1 cellular context compared by ENCODE assay signal in the genomic region with DNA sequence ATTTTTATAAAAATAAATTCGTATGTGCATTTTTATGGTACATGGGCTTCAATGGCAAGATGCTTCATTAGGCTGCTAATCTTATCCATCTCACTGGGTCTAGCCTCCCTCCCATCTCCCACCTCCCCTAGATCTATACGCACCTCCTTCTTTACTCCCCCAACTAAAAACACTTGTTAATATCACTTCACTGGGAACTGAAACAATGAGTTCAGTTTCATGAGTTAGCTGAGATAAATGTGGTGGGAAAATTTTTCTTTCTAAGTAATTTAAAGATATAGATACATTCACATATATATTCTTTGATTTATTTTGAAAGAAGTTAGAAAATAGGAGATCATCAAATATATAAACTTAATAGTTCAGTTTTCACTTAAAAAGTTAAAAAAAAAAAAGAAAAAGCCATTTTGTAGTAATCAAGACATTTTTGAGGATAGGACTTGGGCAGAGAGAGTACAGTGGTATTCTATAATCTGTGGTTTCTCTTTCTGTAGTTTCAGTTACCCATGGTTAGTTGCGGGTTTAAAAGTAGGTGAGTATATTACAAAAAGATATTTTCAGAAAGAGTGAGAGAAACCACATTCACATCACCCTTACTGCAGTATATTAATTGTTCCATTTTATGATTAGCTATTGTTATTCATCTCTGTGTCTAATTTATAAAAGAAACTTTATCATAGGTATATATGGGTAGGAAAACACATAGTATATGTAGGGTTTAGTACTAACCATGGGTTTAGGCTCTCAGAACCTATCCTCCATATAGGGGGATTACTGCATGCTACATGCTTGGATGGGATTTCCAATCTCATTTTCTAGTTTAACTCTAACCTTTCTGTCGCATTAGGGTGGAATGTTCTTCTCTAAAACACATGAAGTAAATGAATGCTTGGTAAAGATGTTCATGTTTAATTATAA.
TF ChIP-seq lines count a peak whose summit lies in the region.

No MANE protein-coding gene starts in this region.

TF ChIP-seq in GM12878, 131 proteins besides CTCF, POLR2A, EP300 and RAD21 (continued from another document and continues in another):
- TF ChIP-seq, protein P1, sequence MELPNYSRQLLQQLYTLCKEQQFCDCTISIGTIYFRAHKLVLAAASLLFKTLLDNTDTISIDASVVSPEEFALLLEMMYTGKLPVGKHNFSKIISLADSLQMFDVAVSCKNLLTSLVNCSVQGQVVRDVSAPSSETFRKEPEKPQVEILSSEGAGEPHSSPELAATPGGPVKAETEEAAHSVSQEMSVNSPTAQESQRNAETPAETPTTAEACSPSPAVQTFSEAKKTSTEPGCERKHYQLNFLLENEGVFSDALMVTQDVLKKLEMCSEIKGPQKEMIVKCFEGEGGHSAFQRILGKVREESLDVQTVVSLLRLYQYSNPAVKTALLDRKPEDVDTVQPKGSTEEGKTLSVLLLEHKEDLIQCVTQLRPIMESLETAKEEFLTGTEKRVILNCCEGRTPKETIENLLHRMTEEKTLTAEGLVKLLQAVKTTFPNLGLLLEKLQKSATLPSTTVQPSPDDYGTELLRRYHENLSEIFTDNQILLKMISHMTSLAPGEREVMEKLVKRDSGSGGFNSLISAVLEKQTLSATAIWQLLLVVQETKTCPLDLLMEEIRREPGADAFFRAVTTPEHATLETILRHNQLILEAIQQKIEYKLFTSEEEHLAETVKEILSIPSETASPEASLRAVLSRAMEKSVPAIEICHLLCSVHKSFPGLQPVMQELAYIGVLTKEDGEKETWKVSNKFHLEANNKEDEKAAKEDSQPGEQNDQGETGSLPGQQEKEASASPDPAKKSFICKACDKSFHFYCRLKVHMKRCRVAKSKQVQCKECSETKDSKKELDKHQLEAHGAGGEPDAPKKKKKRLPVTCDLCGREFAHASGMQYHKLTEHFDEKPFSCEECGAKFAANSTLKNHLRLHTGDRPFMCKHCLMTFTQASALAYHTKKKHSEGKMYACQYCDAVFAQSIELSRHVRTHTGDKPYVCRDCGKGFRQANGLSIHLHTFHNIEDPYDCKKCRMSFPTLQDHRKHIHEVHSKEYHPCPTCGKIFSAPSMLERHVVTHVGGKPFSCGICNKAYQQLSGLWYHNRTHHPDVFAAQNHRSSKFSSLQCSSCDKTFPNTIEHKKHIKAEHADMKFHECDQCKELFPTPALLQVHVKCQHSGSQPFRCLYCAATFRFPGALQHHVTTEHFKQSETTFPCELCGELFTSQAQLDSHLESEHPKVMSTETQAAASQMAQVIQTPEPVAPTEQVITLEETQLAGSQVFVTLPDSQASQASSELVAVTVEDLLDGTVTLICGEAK (IDR thresholded peaks at IDR 0.05; ENCODE audit: borderline replicate concordance): no peak
- TF ChIP-seq KLF5 (IDR thresholded peaks at IDR 0.05; ENCODE audit: partially characterized antibody): no peak
- TF ChIP-seq BCL11A (IDR thresholded peaks at IDR 0.05; ENCODE audit: low read depth, low read length): peak; percentile 66
- TF ChIP-seq, protein P2, sequence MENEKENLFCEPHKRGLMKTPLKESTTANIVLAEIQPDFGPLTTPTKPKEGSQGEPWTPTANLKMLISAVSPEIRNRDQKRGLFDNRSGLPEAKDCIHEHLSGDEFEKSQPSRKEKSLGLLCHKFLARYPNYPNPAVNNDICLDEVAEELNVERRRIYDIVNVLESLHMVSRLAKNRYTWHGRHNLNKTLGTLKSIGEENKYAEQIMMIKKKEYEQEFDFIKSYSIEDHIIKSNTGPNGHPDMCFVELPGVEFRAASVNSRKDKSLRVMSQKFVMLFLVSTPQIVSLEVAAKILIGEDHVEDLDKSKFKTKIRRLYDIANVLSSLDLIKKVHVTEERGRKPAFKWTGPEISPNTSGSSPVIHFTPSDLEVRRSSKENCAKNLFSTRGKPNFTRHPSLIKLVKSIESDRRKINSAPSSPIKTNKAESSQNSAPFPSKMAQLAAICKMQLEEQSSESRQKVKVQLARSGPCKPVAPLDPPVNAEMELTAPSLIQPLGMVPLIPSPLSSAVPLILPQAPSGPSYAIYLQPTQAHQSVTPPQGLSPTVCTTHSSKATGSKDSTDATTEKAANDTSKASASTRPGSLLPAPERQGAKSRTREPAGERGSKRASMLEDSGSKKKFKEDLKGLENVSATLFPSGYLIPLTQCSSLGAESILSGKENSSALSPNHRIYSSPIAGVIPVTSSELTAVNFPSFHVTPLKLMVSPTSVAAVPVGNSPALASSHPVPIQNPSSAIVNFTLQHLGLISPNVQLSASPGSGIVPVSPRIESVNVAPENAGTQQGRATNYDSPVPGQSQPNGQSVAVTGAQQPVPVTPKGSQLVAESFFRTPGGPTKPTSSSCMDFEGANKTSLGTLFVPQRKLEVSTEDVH (IDR thresholded peaks at IDR 0.05; ENCODE audit: low read depth, partially characterized antibody): no peak
- TF ChIP-seq RBBP5 (conservative IDR thresholded peaks at IDR 0.05): 0 out of 2 replicates have a peak, but pooled peaks have one; percentile 20
- peak; percentile 98 for TF ChIP-seq NFIC (IDR thresholded peaks at IDR 0.05; ENCODE audit: low read depth, low read length)
- TF ChIP-seq TAF1 (IDR thresholded peaks at IDR 0.05; ENCODE audit: borderline replicate concordance, low read depth, low read length): no peak
- TF ChIP-seq SP1 (IDR thresholded peaks at IDR 0.05; ENCODE audit: low read depth, low read length): no peak
- no peak for TF ChIP-seq POU2F2 (IDR thresholded peaks at IDR 0.05; ENCODE audit: borderline replicate concordance, low read depth, low read length)
- TF ChIP-seq CHD1 (IDR thresholded peaks at IDR 0.05; ENCODE audit: low read depth, low read length): no peak
- TF ChIP-seq, protein P3, sequence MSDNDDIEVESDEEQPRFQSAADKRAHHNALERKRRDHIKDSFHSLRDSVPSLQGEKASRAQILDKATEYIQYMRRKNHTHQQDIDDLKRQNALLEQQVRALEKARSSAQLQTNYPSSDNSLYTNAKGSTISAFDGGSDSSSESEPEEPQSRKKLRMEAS (IDR thresholded peaks at IDR 0.05; ENCODE audit: low read depth, low read length): no peak
- TF ChIP-seq ZNF24 (IDR thresholded peaks at IDR 0.05): peak; percentile 22; the same call in 1 of the 2 replicates
- TF ChIP-seq, protein P4, sequence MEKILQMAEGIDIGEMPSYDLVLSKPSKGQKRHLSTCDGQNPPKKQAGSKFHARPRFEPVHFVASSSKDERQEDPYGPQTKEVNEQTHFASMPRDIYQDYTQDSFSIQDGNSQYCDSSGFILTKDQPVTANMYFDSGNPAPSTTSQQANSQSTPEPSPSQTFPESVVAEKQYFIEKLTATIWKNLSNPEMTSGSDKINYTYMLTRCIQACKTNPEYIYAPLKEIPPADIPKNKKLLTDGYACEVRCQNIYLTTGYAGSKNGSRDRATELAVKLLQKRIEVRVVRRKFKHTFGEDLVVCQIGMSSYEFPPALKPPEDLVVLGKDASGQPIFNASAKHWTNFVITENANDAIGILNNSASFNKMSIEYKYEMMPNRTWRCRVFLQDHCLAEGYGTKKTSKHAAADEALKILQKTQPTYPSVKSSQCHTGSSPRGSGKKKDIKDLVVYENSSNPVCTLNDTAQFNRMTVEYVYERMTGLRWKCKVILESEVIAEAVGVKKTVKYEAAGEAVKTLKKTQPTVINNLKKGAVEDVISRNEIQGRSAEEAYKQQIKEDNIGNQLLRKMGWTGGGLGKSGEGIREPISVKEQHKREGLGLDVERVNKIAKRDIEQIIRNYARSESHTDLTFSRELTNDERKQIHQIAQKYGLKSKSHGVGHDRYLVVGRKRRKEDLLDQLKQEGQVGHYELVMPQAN (conservative IDR thresholded peaks at IDR 0.05): no peak
- TF ChIP-seq IKZF1 (conservative IDR thresholded peaks at IDR 0.05): no peak; the same call in 1 of the 2 replicates
- TF ChIP-seq, protein P5, sequence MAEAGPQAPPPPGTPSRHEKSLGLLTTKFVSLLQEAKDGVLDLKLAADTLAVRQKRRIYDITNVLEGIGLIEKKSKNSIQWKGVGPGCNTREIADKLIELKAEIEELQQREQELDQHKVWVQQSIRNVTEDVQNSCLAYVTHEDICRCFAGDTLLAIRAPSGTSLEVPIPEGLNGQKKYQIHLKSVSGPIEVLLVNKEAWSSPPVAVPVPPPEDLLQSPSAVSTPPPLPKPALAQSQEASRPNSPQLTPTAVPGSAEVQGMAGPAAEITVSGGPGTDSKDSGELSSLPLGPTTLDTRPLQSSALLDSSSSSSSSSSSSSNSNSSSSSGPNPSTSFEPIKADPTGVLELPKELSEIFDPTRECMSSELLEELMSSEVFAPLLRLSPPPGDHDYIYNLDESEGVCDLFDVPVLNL (IDR thresholded peaks at IDR 0.05; ENCODE audit: low read depth, low read length): no peak
- TF ChIP-seq JUNB (IDR thresholded peaks at IDR 0.05): peak; percentile 40
- TF ChIP-seq PML (IDR thresholded peaks at IDR 0.05; ENCODE audit: low read length): 0 out of 2 replicates have a peak, but pooled peaks have one; percentile 43
- TF ChIP-seq CBX5 (IDR thresholded peaks at IDR 0.05; ENCODE audit: low read depth): peak; percentile 60
- peak; percentile 96 for TF ChIP-seq CBFB (IDR thresholded peaks at IDR 0.05; ENCODE audit: low read depth)
- peak; percentile 32; the same call in 1 of the 2 replicates for TF ChIP-seq ZNF384 (IDR thresholded peaks at IDR 0.05; ENCODE audit: borderline replicate concordance, low read depth, low read length)
- peak; percentile 14; the same call in 1 of the 2 replicates for TF ChIP-seq CREB1 (IDR thresholded peaks at IDR 0.05; ENCODE audit: low read depth)
- TF ChIP-seq GATAD2B (conservative IDR thresholded peaks at IDR 0.05; ENCODE audit: low read depth): no peak; the same call in 1 of the 2 replicates
- TF ChIP-seq, protein P6, sequence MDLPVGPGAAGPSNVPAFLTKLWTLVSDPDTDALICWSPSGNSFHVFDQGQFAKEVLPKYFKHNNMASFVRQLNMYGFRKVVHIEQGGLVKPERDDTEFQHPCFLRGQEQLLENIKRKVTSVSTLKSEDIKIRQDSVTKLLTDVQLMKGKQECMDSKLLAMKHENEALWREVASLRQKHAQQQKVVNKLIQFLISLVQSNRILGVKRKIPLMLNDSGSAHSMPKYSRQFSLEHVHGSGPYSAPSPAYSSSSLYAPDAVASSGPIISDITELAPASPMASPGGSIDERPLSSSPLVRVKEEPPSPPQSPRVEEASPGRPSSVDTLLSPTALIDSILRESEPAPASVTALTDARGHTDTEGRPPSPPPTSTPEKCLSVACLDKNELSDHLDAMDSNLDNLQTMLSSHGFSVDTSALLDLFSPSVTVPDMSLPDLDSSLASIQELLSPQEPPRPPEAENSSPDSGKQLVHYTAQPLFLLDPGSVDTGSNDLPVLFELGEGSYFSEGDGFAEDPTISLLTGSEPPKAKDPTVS (IDR thresholded peaks at IDR 0.05; ENCODE audit: low read depth, low read length): no peak
- 0 out of 2 replicates have a peak, but pooled peaks have one; percentile 28 for TF ChIP-seq PAX5 (IDR thresholded peaks at IDR 0.05; ENCODE audit: borderline replicate concordance, low read depth, low read length)
- no peak for TF ChIP-seq NFYA (IDR thresholded peaks at IDR 0.05; ENCODE audit: borderline replicate concordance, low read depth, low read length)
- TF ChIP-seq, protein P7, sequence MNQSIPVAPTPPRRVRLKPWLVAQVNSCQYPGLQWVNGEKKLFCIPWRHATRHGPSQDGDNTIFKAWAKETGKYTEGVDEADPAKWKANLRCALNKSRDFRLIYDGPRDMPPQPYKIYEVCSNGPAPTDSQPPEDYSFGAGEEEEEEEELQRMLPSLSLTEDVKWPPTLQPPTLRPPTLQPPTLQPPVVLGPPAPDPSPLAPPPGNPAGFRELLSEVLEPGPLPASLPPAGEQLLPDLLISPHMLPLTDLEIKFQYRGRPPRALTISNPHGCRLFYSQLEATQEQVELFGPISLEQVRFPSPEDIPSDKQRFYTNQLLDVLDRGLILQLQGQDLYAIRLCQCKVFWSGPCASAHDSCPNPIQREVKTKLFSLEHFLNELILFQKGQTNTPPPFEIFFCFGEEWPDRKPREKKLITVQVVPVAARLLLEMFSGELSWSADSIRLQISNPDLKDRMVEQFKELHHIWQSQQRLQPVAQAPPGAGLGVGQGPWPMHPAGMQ (IDR thresholded peaks at IDR 0.05; ENCODE audit: borderline replicate concordance): no peak
- no peak for TF ChIP-seq YY1 (IDR thresholded peaks at IDR 0.05; ENCODE audit: low read depth, low read length)
- TF ChIP-seq ZBED1 (IDR thresholded peaks at IDR 0.05; ENCODE audit: borderline replicate concordance): peak; percentile 83; the same call in 1 of the 2 replicates
- no peak for TF ChIP-seq TARDBP (IDR thresholded peaks at IDR 0.05; ENCODE audit: borderline replicate concordance)
- TF ChIP-seq EZH2 (IDR thresholded peaks at IDR 0.05; ENCODE audit: borderline replicate concordance, control insufficient read depth, low read depth, low read length): no peak
- TF ChIP-seq ZNF622 (IDR thresholded peaks at IDR 0.05): no peak
- peak; percentile 95 for TF ChIP-seq FOXM1 (IDR thresholded peaks at IDR 0.05; ENCODE audit: low read depth, low read length)
- TF ChIP-seq, protein P8, sequence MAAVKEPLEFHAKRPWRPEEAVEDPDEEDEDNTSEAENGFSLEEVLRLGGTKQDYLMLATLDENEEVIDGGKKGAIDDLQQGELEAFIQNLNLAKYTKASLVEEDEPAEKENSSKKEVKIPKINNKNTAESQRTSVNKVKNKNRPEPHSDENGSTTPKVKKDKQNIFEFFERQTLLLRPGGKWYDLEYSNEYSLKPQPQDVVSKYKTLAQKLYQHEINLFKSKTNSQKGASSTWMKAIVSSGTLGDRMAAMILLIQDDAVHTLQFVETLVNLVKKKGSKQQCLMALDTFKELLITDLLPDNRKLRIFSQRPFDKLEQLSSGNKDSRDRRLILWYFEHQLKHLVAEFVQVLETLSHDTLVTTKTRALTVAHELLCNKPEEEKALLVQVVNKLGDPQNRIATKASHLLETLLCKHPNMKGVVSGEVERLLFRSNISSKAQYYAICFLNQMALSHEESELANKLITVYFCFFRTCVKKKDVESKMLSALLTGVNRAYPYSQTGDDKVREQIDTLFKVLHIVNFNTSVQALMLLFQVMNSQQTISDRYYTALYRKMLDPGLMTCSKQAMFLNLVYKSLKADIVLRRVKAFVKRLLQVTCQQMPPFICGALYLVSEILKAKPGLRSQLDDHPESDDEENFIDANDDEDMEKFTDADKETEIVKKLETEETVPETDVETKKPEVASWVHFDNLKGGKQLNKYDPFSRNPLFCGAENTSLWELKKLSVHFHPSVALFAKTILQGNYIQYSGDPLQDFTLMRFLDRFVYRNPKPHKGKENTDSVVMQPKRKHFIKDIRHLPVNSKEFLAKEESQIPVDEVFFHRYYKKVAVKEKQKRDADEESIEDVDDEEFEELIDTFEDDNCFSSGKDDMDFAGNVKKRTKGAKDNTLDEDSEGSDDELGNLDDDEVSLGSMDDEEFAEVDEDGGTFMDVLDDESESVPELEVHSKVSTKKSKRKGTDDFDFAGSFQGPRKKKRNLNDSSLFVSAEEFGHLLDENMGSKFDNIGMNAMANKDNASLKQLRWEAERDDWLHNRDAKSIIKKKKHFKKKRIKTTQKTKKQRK (IDR thresholded peaks at IDR 0.05; ENCODE audit: low read depth, low read length): no peak
